ENCODE assay signal across 12 cellular contexts in genomic region chr22:35437038-35437437, GRCh38. TPM values are rescaled to one million over a fixed set of nuclear protein-coding genes. Genes with fewer than 3 reads are reported as not detected.
DNase-seq lines count a peak whose midpoint lies in the region; ATAC-seq, FAIRE-seq and TF ChIP-seq lines count a peak whose summit lies in the region.
"Had no signal": no experiment of that assay in that cellular context is flagged by ENCODE, and none has a peak within 500 bp of the region (broad histone marks: within the 10 kb centered on the region; RNA-seq: fewer than 3 reads in every experiment).

No MANE protein-coding gene starts in this region.

- POLR2A ChIA-PET in activated CD8-positive, alpha-beta T cell treated with anti-CD3 and anti-CD28 coated beads for 36 hours (lab: Charles Lee) = no interaction called here

- no peak for FAIRE-seq in frontal cortex (lab: Jason Lieb, UNC)
- FAIRE-seq: D721Med had no signal

- no peaks in the 10 kb centered on the region for H3K27me3 Mint-ChIP-seq in activated CD8-positive, alpha-beta T cell treated with anti-CD3 and anti-CD28 coated beads for 36 hours

- intact Hi-C loops in activated CD8-positive, alpha-beta T cell treated with anti-CD3 and anti-CD28 coated beads for 36 hours (cut with micrococcal nuclease) = no loop called here

- TF ChIP-seq CTCF in activated CD8-positive, alpha-beta T cell treated with anti-CD3 and anti-CD28 coated beads for 36 hours (IDR thresholded peaks at IDR 0.05) = no peak

- H3K4me3 Mint-ChIP-seq in activated CD8-positive, alpha-beta T cell treated with anti-CD3 and anti-CD28 coated beads for 36 hours = no peak overlapping the region

- peaks cover 57% of the 10 kb centered on the region for H3K36me3 Mint-ChIP-seq in activated CD8-positive, alpha-beta T cell treated with anti-CD3 and anti-CD28 coated beads for 36 hours (ENCODE audit: low read depth)

- peak; percentile 39 for DNase-seq in stimulated activated CD4-positive, alpha-beta T cell treated with anti-CD3 and anti-CD28 coated beads, Interleukin-15, amount 100 ng/mL, for 24 hours
- DNase-seq in stimulated activated CD4-positive, alpha-beta T cell treated with anti-CD3 and anti-CD28 coated beads, Interleukin-4, amount 100 ng/mL, for 1 hour = no peak
- DNase-seq in HT-29 (ENCODE audit: low spot score) (peak; percentile 39), inferior parietal cortex (ENCODE audit: extremely low spot score) (no peak), left lobe of liver (ENCODE audit: low spot score) (no peak), frontal cortex (ENCODE audit: low spot score in 2 of 2) (no peak)
- peak; percentile 45 for DNase-seq in activated CD8-positive, alpha-beta T cell treated with anti-CD3 and anti-CD28 coated beads for 36 hours
- DNase-seq: activated effector memory CD4-positive, alpha-beta T cell treated with anti-CD3 and anti-CD28 coated beads, Interleukin-2, amount 50 U/mL, for 16 hours; NCI-H2171 treated with DMSO at 0.1 percent for 48 hours had no signal

- H3K27ac Mint-ChIP-seq in activated CD8-positive, alpha-beta T cell treated with anti-CD3 and anti-CD28 coated beads for 36 hours = no peak overlapping the region

- peak; percentile 40 for ATAC-seq in activated CD8-positive, alpha-beta T cell treated with anti-CD3 and anti-CD28 coated beads for 36 hours
- no peak for ATAC-seq in left lobe of liver
- ATAC-seq in GM21526 (IDR thresholded peaks at IDR 0.05; ENCODE audit: low FRiP score, unreplicated experiment) = no peak
- ATAC-seq: right cardiac atrium had no signal

- H3K9me3 Mint-ChIP-seq in activated CD8-positive, alpha-beta T cell treated with anti-CD3 and anti-CD28 coated beads for 36 hours = peaks cover 6% of the 10 kb centered on the region

- no peaks in the 10 kb centered on the region for H3K4me1 Mint-ChIP-seq in activated CD8-positive, alpha-beta T cell treated with anti-CD3 and anti-CD28 coated beads for 36 hours (ENCODE audit: low read depth)

- CTCF ChIA-PET in activated CD8-positive, alpha-beta T cell treated with anti-CD3 and anti-CD28 coated beads for 36 hours (lab: Charles Lee) = interaction anchor here (0.8 kb wide), 1 partner anchor 183 kb away, joined by 4 read pairs; no protein-coding TSS in a partner anchor

RNA-seq across cellular contexts. Expression of gene MCM5, which starts 37.1 kb away (rescaled TPM):
- total RNA-seq in HT-29 (2014; rRNA removed; shearing (Covaris generic)) = 154 and 155 TPM in 2 replicates
- total RNA-seq in activated CD8-positive, alpha-beta T cell treated with anti-CD3 and anti-CD28 coated beads for 36 hours = 100 to 1,000 TPM; 318 to 319 TPM
- total RNA-seq in left lobe of liver (9.1 TPM), frontal cortex (9.4 TPM)

RNA-seq across cellular contexts. Expression of gene HMOX1, which starts 56.1 kb away (rescaled TPM):
- 14.9 and 21.6 TPM in 2 replicates for total RNA-seq in HT-29 (2014; rRNA removed; shearing (Covaris generic))
- total RNA-seq in activated CD8-positive, alpha-beta T cell treated with anti-CD3 and anti-CD28 coated beads for 36 hours = under 1 TPM in 1 of 2 experiments, not detected in 1; 0.22 TPM
- 35.9 TPM for total RNA-seq in left lobe of liver
- 2.9 TPM for total RNA-seq in frontal cortex

Comparison
In these comparisons a context has a peak if more than half of its experiments do, and no peak if none do; other contexts are left out.
1. DNase-seq: peak in stimulated activated CD4-positive, alpha-beta T cell treated with anti-CD3 and anti-CD28 coated beads, Interleukin-15, amount 100 ng/mL, for 24 hours (single experiment), HT-29 (single experiment) and activated CD8-positive, alpha-beta T cell treated with anti-CD3 and anti-CD28 coated beads for 36 hours (single experiment); none in stimulated activated CD4-positive, alpha-beta T cell treated with anti-CD3 and anti-CD28 coated beads, Interleukin-4, amount 100 ng/mL, for 1 hour (single experiment), inferior parietal cortex (single experiment), left lobe of liver (single experiment) and frontal cortex (0 of 2).
2. RNA of gene MCM5, which starts 37.1 kb away (total RNA-seq): 318 to 319 TPM in activated CD8-positive, alpha-beta T cell treated with anti-CD3 and anti-CD28 coated beads for 36 hours and 154 to 155 TPM in HT-29; 9.4 TPM in frontal cortex (single experiment) and 9.1 TPM in left lobe of liver (single experiment); every median in the first group is over 10 times any median in the second.